In the genomic region with DNA sequence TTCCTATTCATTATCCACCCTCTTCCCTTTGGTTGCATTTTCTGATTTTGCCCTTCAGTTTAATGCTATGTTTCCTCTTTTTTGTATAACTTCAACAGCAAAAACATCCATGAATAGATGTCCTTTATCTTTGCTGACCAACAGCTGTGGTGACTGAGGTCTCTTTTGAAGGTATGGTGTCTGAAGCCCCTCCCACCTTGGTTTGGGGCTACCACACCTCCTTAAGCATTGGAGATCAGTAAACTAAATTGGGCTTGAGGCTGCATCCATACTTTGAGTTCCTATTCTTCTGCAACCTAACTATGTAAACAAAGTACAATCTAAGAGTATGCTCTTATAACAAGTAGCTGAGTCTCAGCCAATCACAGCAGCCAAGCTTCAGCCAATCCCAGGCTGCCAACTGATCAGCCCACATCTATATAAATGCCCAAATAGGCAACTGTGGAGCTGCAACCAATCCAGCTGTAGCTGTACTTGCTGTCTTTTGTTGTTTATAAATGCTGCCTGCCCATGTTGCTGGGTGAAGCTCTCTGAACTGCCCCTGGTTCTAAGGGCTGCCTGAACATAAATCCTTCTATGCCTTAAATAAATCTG, we compare ENCODE assay signal across 10 cellular contexts.
DNase-seq lines count a peak whose midpoint lies in the region; ATAC-seq and TF ChIP-seq lines count a peak whose summit lies in the region.
"Had no signal": no experiment of that assay in that cellular context is flagged by ENCODE, and none has a peak within 500 bp of the region (broad histone marks: within the 10 kb centered on the region; RNA-seq: fewer than 3 reads in every experiment).

No MANE protein-coding gene starts in this region.

- no peaks in the 10 kb centered on the region for H3K27me3 ChIP-seq in mesendoderm (ENCODE audit: insufficient read depth, low read length, poor library complexity)

- no peak overlapping the region for H2BK5ac ChIP-seq in mesendoderm (ENCODE audit: low read length)

- no peaks in the 10 kb centered on the region for H3K9me3 Mint-ChIP-seq in activated B cell treated with CpG ODN at 0.5 μM for 24 hours
- H3K9me3 Mint-ChIP-seq: dendritic cell treated with granulocyte-macrophage colony-stimulating factor and Interleukin-4, amounts not matched to agents 40 ng/mL and 50 ng/mL, for 4 days had no signal

- H3K4ac ChIP-seq in mesendoderm (ENCODE audit: low read depth, low read length), result peak overlapping the region; percentile 40

- no peak overlapping the region for H3K9ac ChIP-seq in mesendoderm (ENCODE audit: low read length)

- H3K79me1 ChIP-seq in mesendoderm (ENCODE audit: low read length), result no peaks in the 10 kb centered on the region

- H3K27ac Mint-ChIP-seq in activated B cell treated with CpG ODN at 0.5 μM for 24 hours, result no peak overlapping the region
- H3K27ac Mint-ChIP-seq: dendritic cell treated with granulocyte-macrophage colony-stimulating factor and Interleukin-4, amounts not matched to agents 40 ng/mL and 50 ng/mL, for 4 days had no signal

- intact Hi-C loops in activated B cell treated with CpG ODN at 0.5 μM for 24 hours (cut with micrococcal nuclease), result no loop called here

- H3K79me2 ChIP-seq in mesendoderm (ENCODE audit: control insufficient read depth, insufficient read depth, low read length), result no peaks in the 10 kb centered on the region

- DNase-seq in DMS 273 (lab: John Stamatoyannopoulos, UW; ENCODE audit: unreplicated experiment) (peak; percentile 26), DMS 273 treated with DMSO at 0.1 percent for 48 hours (lab: John Stamatoyannopoulos, UW) (no peak), activated B cell treated with CpG ODN at 0.5 μM for 24 hours (no peak), mesendoderm (no peak)
- DNase-seq in activated T-cell treated with anti-CD3 and anti-CD28 coated beads, Interleukin-2, amount 50 U/mL, for 48 hours, result no peak
- no peak for DNase-seq in stimulated activated CD4-positive, alpha-beta T cell treated with anti-CD3 and anti-CD28 coated beads, Interleukin-4, amount 100 ng/mL, for 24 hours
- DNase-seq: 8988T had no signal

- TF ChIP-seq CTCF in activated B cell treated with CpG ODN at 0.5 μM for 24 hours (IDR thresholded peaks at IDR 0.05), result no peak

- no peak overlapping the region for H2AK5ac ChIP-seq in mesendoderm (ENCODE audit: low read length)

- no peak overlapping the region for H3K4me3 ChIP-seq in mesendoderm (ENCODE audit: low read length)

- ATAC-seq in HG03442 (IDR thresholded peaks at IDR 0.05; ENCODE audit: unreplicated experiment) (peak; percentile 45), activated B cell treated with CpG ODN at 0.5 μM for 24 hours (ENCODE audit: low read depth) (peak; percentile 14), HG02798 (IDR thresholded peaks at IDR 0.05; ENCODE audit: poor library complexity, unreplicated experiment) (no peak)

- no peak overlapping the region for H2BK15ac ChIP-seq in mesendoderm (replicated peaks; ENCODE audit: low read depth)

- no peak overlapping the region for H3K18ac ChIP-seq in mesendoderm (ENCODE audit: low read length)

- H4K5ac ChIP-seq in mesendoderm (ENCODE audit: low read length), result no peak overlapping the region

- H3K4me1 ChIP-seq in mesendoderm (ENCODE audit: control insufficient read depth, low read depth, low read length), result no peaks in the 10 kb centered on the region

- no peak overlapping the region for H2BK120ac ChIP-seq in mesendoderm (ENCODE audit: low read depth, low read length)

- H3K36me3 ChIP-seq in mesendoderm (ENCODE audit: control insufficient read depth, insufficient read depth, low read length), result no peaks in the 10 kb centered on the region

- H3K4me1 Mint-ChIP-seq in activated B cell treated with CpG ODN at 0.5 μM for 24 hours, result peaks cover 2% of the 10 kb centered on the region

- CTCF ChIA-PET in activated B cell treated with CpG ODN at 0.5 μM for 24 hours (lab: Charles Lee), result interaction anchor here (0.6 to 11.9 kb wide), 6 partner anchors 14 to 226 kb away, joined by 3 to 338 read pairs (median 10); no protein-coding TSS in a partner anchor

- no peaks in the 10 kb centered on the region for H3K36me3 Mint-ChIP-seq in activated B cell treated with CpG ODN at 0.5 μM for 24 hours (ENCODE audit: low read depth)

- H3K4me2 ChIP-seq in mesendoderm (ENCODE audit: low read length), result no peak overlapping the region

- H4K8ac ChIP-seq in mesendoderm (ENCODE audit: low read depth, low read length), result no peak overlapping the region

- H3K27ac ChIP-seq in mesendoderm (ENCODE audit: low read depth, low read length), result no peak overlapping the region

- POLR2A ChIA-PET in activated B cell treated with CpG ODN at 0.5 μM for 24 hours (lab: Charles Lee), result interaction anchor here (1.1 to 2.8 kb wide), 3 partner anchors 65 to 84 kb away, joined by 3 to 12 read pairs (median 8); partner anchors contain the start of gene PDLIM1

- no peak overlapping the region for H3K23ac ChIP-seq in mesendoderm (ENCODE audit: low read length)

- H3K4me3 Mint-ChIP-seq in activated B cell treated with CpG ODN at 0.5 μM for 24 hours, result no peak overlapping the region
- H3K4me3 Mint-ChIP-seq: dendritic cell treated with granulocyte-macrophage colony-stimulating factor and Interleukin-4, amounts not matched to agents 40 ng/mL and 50 ng/mL, for 4 days had no signal

- H3K27me3 Mint-ChIP-seq in activated B cell treated with CpG ODN at 0.5 μM for 24 hours, result no peaks in the 10 kb centered on the region

- no peak overlapping the region for H3K56ac ChIP-seq in mesendoderm (ENCODE audit: low read length)
